In genomic region chr2:131031875-131032274, GRCh38 we compare ENCODE assay signal across 24 cellular contexts.
"Had no signal": no experiment of that assay in that cellular context is flagged by ENCODE, and none has a peak within 500 bp of the region (broad histone marks: within the 10 kb centered on the region; RNA-seq: fewer than 3 reads in every experiment).

No MANE protein-coding gene starts in this region.

- H3K4me3 ChIP-seq: adrenal gland, esophagus muscularis mucosa, gastrocnemius medialis, mucosa of descending colon, neural progenitor cell, ovary, prostate gland, transverse colon had no signal

- H3K9me3 ChIP-seq: adrenal gland, gastrocnemius medialis, mucosa of descending colon, ovary, prostate gland, transverse colon had no signal

- H3K4me1 ChIP-seq: prostate gland had no signal

- H3K9ac ChIP-seq: neural progenitor cell had no signal

- H3K9me3 Mint-ChIP-seq: activated T-helper 17 cell treated with anti-CD3 and anti-CD28 coated beads, Interleukin-2, amount 50 U/mL, for 72 hours; neural progenitor cell had no signal

- H3K27me3 Mint-ChIP-seq: activated naive CD8-positive, alpha-beta T cell had no signal

- H3K27ac Mint-ChIP-seq: activated B cell treated with CpG ODN at 0.5 μM for 24 hours; activated CD4-positive, alpha-beta memory T cell treated with anti-CD3 and anti-CD28 coated beads for 36 hours; activated CD4-positive, alpha-beta T cell treated with anti-CD3 and anti-CD28 coated beads for 36 hours; activated naive CD8-positive, alpha-beta T cell; activated T-helper 17 cell treated with anti-CD3 and anti-CD28 coated beads, Interleukin-2, amount 50 U/mL, for 72 hours; effector memory CD8-positive, alpha-beta T cell; neural progenitor cell; stimulated activated memory B cell treated with anti-CD40 and anti-IgM and Interleukin-4, amounts not matched to agents 10 μg/mL and 1 μg/mL and 100 μg/mL, for 72 hours had no signal

- H3K4me2 ChIP-seq: neural progenitor cell had no signal

- DNase-seq: activated B cell treated with CpG ODN at 0.5 μM for 24 hours; activated CD4-positive, alpha-beta memory T cell treated with anti-CD3 and anti-CD28 coated beads for 36 hours; activated CD4-positive, alpha-beta T cell treated with anti-CD3 and anti-CD28 coated beads for 36 hours; activated naive CD4-positive, alpha-beta T cell; activated T-cell treated with anti-CD3 and anti-CD28 coated beads, Interleukin-2, amount 50 U/mL, for 1 hour; central memory CD4-positive, alpha-beta T cell; effector memory CD8-positive, alpha-beta T cell; gastrocnemius medialis; hypothalamus; mesenchymal stem cell; mucosa of descending colon; ovary; right cardiac atrium; small intestine; stimulated activated CD4-positive, alpha-beta T cell treated with anti-CD3 and anti-CD28 coated beads, Interleukin-15, amount 100 ng/mL, for 24 hours; T-helper 9 cell; transverse colon had no signal

- H2AFZ ChIP-seq: neural progenitor cell had no signal

- H3K27ac ChIP-seq: adrenal gland, esophagus muscularis mucosa, gastrocnemius medialis, neural progenitor cell, ovary, prostate gland, transverse colon had no signal

- H3K4me1 Mint-ChIP-seq: activated B cell treated with CpG ODN at 0.5 μM for 24 hours; activated T-helper 17 cell treated with anti-CD3 and anti-CD28 coated beads, Interleukin-2, amount 50 U/mL, for 72 hours; stimulated activated memory B cell treated with anti-CD40 and anti-IgM and Interleukin-4, amounts not matched to agents 10 μg/mL and 1 μg/mL and 100 μg/mL, for 72 hours had no signal

- H3K4me3 Mint-ChIP-seq: activated B cell treated with CpG ODN at 0.5 μM for 24 hours; activated CD4-positive, alpha-beta memory T cell treated with anti-CD3 and anti-CD28 coated beads for 36 hours; activated CD4-positive, alpha-beta T cell treated with anti-CD3 and anti-CD28 coated beads for 36 hours; activated naive CD8-positive, alpha-beta T cell; activated T-helper 17 cell treated with anti-CD3 and anti-CD28 coated beads, Interleukin-2, amount 50 U/mL, for 72 hours; effector memory CD8-positive, alpha-beta T cell; neural progenitor cell; stimulated activated memory B cell treated with anti-CD40 and anti-IgM and Interleukin-4, amounts not matched to agents 10 μg/mL and 1 μg/mL and 100 μg/mL, for 72 hours had no signal

- ATAC-seq: activated CD4-positive, alpha-beta T cell treated with anti-CD3 and anti-CD28 coated beads for 36 hours; activated T-helper 17 cell treated with anti-CD3 and anti-CD28 coated beads, Interleukin-2, amount 50 U/mL, for 72 hours; effector memory CD8-positive, alpha-beta T cell; gastrocnemius medialis; mucosa of descending colon; right cardiac atrium; stimulated activated memory B cell treated with anti-CD40 and anti-IgM and Interleukin-4, amounts not matched to agents 10 μg/mL and 1 μg/mL and 100 μg/mL, for 72 hours had no signal

- H3K36me3 Mint-ChIP-seq: activated CD4-positive, alpha-beta memory T cell treated with anti-CD3 and anti-CD28 coated beads for 36 hours; activated naive CD8-positive, alpha-beta T cell; neural progenitor cell; stimulated activated memory B cell treated with anti-CD40 and anti-IgM and Interleukin-4, amounts not matched to agents 10 μg/mL and 1 μg/mL and 100 μg/mL, for 72 hours had no signal

- H3K36me3 ChIP-seq: adrenal gland, esophagus muscularis mucosa, gastrocnemius medialis, neural progenitor cell, ovary, prostate gland, transverse colon had no signal

- H3K27me3 ChIP-seq: gastrocnemius medialis, ovary had no signal
